ENCODE assay signal across 8 cellular contexts in genomic region chr10:68231106-68231901, GRCh38. TPM values are rescaled to one million over a fixed set of nuclear protein-coding genes. Genes with fewer than 3 reads are reported as not detected.
DNase-seq lines count a peak whose midpoint lies in the region; ATAC-seq, FAIRE-seq and TF ChIP-seq lines count a peak whose summit lies in the region.

No MANE protein-coding gene starts in this region.

- no peaks in the 10 kb centered on the region for H4K20me1 ChIP-seq in endothelial cell of umbilical vein (replicated peaks; ENCODE audit: control insufficient read depth, extremely low read depth, insufficient read depth, low read length)

- H3K27me3 ChIP-seq in A673 (replicated peaks; ENCODE audit: insufficient read depth, low read depth, low read length, poor library complexity) (peaks cover 6% of the 10 kb centered on the region), endothelial cell of umbilical vein (ENCODE audit: control insufficient read depth in 2 of 2, insufficient read depth in 2 of 2, low read length in 2 of 2) (peaks cover 25 to 29% of the 10 kb centered on the region in 2 experiments)

- no peaks in the 10 kb centered on the region for H3K4me1 ChIP-seq in A673 (ENCODE audit: insufficient read depth, low read length, poor library complexity, severe bottlenecking)
- peaks cover 12% of the 10 kb centered on the region for H3K4me1 ChIP-seq in endothelial cell of umbilical vein (ENCODE audit: control insufficient read depth, extremely low read depth, insufficient read depth, low read length)

- CTCF ChIA-PET in A673 (lab: Charles Lee) (no interaction called here), endothelial cell of umbilical vein (lab: Charles Lee) (interaction anchor here (0.8 to 4.2 kb wide), 8 partner anchors 10 to 117 kb away, joined by 3 to 38 read pairs (median 4); no protein-coding TSS in a partner anchor)

- H2AFZ ChIP-seq in endothelial cell of umbilical vein (ENCODE audit: low read depth, low read length): peak overlapping the region; percentile 96

- no peaks in the 10 kb centered on the region for H3K79me2 ChIP-seq in endothelial cell of umbilical vein (ENCODE audit: control insufficient read depth, insufficient read depth, low read length)

- peak overlapping the region; percentile 82 for H3K4me2 ChIP-seq in endothelial cell of umbilical vein (ENCODE audit: insufficient read depth, low read length)

- intact Hi-C loops in A673 (cut with micrococcal nuclease; ENCODE audit: unreplicated experiment) (loop anchor here (5.0 kb wide), 1 partner anchor 66 kb away; no protein-coding TSS in a partner anchor), endothelial cell of umbilical vein (cut with micrococcal nuclease) (no loop called here)

- H3K9me3 ChIP-seq in A673 (ENCODE audit: low read depth, low read length, poor library complexity, severe bottlenecking): no peaks in the 10 kb centered on the region
- H3K9me3 ChIP-seq in endothelial cell of umbilical vein (replicated peaks; ENCODE audit: control insufficient read depth, insufficient read depth, low read length): no peaks in the 10 kb centered on the region

- dilution Hi-C loops in endothelial cell of umbilical vein (cut with MboI; ENCODE audit: extremely low pct_ligation_motif_present, low sequenced_read_pairs): no loop called here

- H3K9me1 ChIP-seq in endothelial cell of umbilical vein (replicated peaks; ENCODE audit: control insufficient read depth, extremely low read depth, insufficient read depth, low read length): no peaks in the 10 kb centered on the region

- peak; percentile 77 for FAIRE-seq in endothelial cell of umbilical vein (lab: Jason Lieb, UNC)

- H3K27ac ChIP-seq in A673 (ENCODE audit: low read depth, low read length, poor library complexity, severe bottlenecking) (no peak overlapping the region), endothelial cell of umbilical vein (ENCODE audit: insufficient read depth, low read depth, low read length) (no peak overlapping the region)

- POLR2A ChIA-PET in A673 (lab: Charles Lee; ENCODE audit: low non-redundant PET): no interaction called here
- POLR2A ChIA-PET in endothelial cell of umbilical vein (lab: Charles Lee): interaction anchor here (0.6 to 0.9 kb wide), 2 partner anchors 100 to 305 kb away, joined by 3 read pairs; partner anchors contain the start of gene HNRNPH3

- H3K36me3 ChIP-seq in A673 (ENCODE audit: insufficient read depth, low read length, poor library complexity, severe bottlenecking): no peaks in the 10 kb centered on the region
- H3K36me3 ChIP-seq in endothelial cell of umbilical vein (ENCODE audit: control insufficient read depth in 2 of 2, extremely low read depth in 1 of 2, insufficient read depth in 2 of 2, low read length in 2 of 2): no peaks in the 10 kb centered on the region

- TF ChIP-seq CTCF in A673 (conservative IDR thresholded peaks at IDR 0.05; ENCODE audit: low read depth, low read length): 0 out of 2 replicates have a peak, but pooled peaks have one; percentile 30
- peak; percentile 5 to 45 for TF ChIP-seq CTCF in endothelial cell of umbilical vein (IDR thresholded peaks at IDR 0.05; ENCODE audit: extremely low read depth in 1 of 2, insufficient read depth in 1 of 2, low read depth in 1 of 2, low read length in 2 of 2)

- ATAC-seq in GM18499 (IDR thresholded peaks at IDR 0.05; ENCODE audit: insufficient read depth, unreplicated experiment) (peak; percentile 50), HG02943 (IDR thresholded peaks at IDR 0.05; ENCODE audit: low read depth, unreplicated experiment) (peak; percentile 83)

- no peak for TF ChIP-seq POLR2A in endothelial cell of umbilical vein (IDR thresholded peaks at IDR 0.05; ENCODE audit: low read depth, low read length)

- peak overlapping the region; percentile 62 for H3K9ac ChIP-seq in endothelial cell of umbilical vein (replicated peaks; ENCODE audit: extremely low read depth, insufficient read depth, low read length)

- H3K4me3 ChIP-seq in A673 (ENCODE audit: low read depth, low read length, poor library complexity, severe bottlenecking): peak overlapping the region; percentile 47
- peak overlapping the region; percentile 37 to 72 (median 58) for H3K4me3 ChIP-seq in endothelial cell of umbilical vein (replicated peaks in 1 of 3; ENCODE audit: insufficient read depth in 1 of 3, low read depth in 1 of 3, low read length in 3 of 3)

- BruUV-seq in A673 (replicated peaks; lab: Mats Ljungman, UMichigan): no TSS peak
- no TSS peak for BruUV-seq in endothelial cell of umbilical vein (replicated peaks; lab: Mats Ljungman, UMichigan)

- DNase-seq in A673 (ENCODE audit: low spot score): peak; percentile 79
- DNase-seq in NCI-H2081 (lab: John Stamatoyannopoulos, UW): peak; percentile 58 to 69
- peak; percentile 42 to 48 for DNase-seq in activated CD4-positive, alpha-beta T cell treated with anti-CD3 and anti-CD28 coated beads, Interleukin-2, amount 50 U/mL, for 48 hours
- DNase-seq in endothelial cell of umbilical vein (ENCODE audit: low read depth, low spot score): peak; percentile 81
- DNase-seq in mesenteric fat pad (ENCODE audit: low spot score): peak; percentile 91
- DNase-seq in stimulated activated CD8-positive, alpha-beta memory T cell treated with anti-CD3 and anti-CD28 coated beads, Interleukin-4, amount 100 ng/mL, for 24 hours (ENCODE audit: low read depth): peak; percentile 18

TF ChIP-seq in endothelial cell of umbilical vein, 7 proteins besides CTCF, POLR2A, EP300 and RAD21:
- no peak for TF ChIP-seq MYC (IDR thresholded peaks at IDR 0.05; ENCODE audit: low read depth, low read length)
- TF ChIP-seq POLR2AphosphoS5 (IDR thresholded peaks at IDR 0.05; ENCODE audit: insufficient read depth, low read depth, low read length): no peak
- peak; percentile 49 for TF ChIP-seq EZH2 (IDR thresholded peaks at IDR 0.05; ENCODE audit: borderline replicate concordance, low read depth, low read length, severe bottlenecking)
- no peak for TF ChIP-seq FOS (IDR thresholded peaks at IDR 0.05; ENCODE audit: borderline replicate concordance, insufficient read depth, low read length)
- TF ChIP-seq, protein P1, sequence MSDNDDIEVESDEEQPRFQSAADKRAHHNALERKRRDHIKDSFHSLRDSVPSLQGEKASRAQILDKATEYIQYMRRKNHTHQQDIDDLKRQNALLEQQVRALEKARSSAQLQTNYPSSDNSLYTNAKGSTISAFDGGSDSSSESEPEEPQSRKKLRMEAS (IDR thresholded peaks at IDR 0.05; ENCODE audit: insufficient read depth, insufficient read length): no peak

RNA-seq across cellular contexts. Expression of gene ATOH7, which starts 0.6 kb away (rescaled TPM):
- not detected in 2 replicates for total RNA-seq in A673 (2021)
- not detected in 2 replicates for total RNA-seq in endothelial cell of umbilical vein
- 0.05 TPM in 1 of 2 replicates, not detected in the other for polyA plus RNA-seq in endothelial cell of umbilical vein
- not detected in 2 replicates for polyA plus RNA-seq in endothelial cell of umbilical vein (2011; cell fraction: cytosol; rRNA removed)
- polyA plus RNA-seq in endothelial cell of umbilical vein (2011; cell fraction: nucleus; rRNA removed): 0.16 TPM in 1 of 2 replicates, not detected in the other
- polyA plus RNA-seq in endothelial cell of umbilical vein (2012): not detected in 2 replicates
- polyA minus RNA-seq in endothelial cell of umbilical vein: not detected in 2 replicates
- not detected for polyA minus RNA-seq in endothelial cell of umbilical vein (2011; cell fraction: cytosol; rRNA and poly(A)+ RNA removed)
- polyA minus RNA-seq in endothelial cell of umbilical vein (2011; cell fraction: nucleus; rRNA and poly(A)+ RNA removed): not detected in 2 replicates
- total RNA-seq in mesenteric fat pad: not detected

Comparison
In these comparisons a context has a peak if more than half of its experiments do, and no peak if none do; other contexts are left out.
1. DNase-seq: peak in every context shown above with its lines; median percentile 91 in mesenteric fat pad; 81 in endothelial cell of umbilical vein; 79 in A673; 64 in NCI-H2081; 45 in activated CD4-positive, alpha-beta T cell treated with anti-CD3 and anti-CD28 coated beads, Interleukin-2, amount 50 U/mL, for 48 hours; 18 in stimulated activated CD8-positive, alpha-beta memory T cell treated with anti-CD3 and anti-CD28 coated beads, Interleukin-4, amount 100 ng/mL, for 24 hours.